In the genomic region with DNA sequence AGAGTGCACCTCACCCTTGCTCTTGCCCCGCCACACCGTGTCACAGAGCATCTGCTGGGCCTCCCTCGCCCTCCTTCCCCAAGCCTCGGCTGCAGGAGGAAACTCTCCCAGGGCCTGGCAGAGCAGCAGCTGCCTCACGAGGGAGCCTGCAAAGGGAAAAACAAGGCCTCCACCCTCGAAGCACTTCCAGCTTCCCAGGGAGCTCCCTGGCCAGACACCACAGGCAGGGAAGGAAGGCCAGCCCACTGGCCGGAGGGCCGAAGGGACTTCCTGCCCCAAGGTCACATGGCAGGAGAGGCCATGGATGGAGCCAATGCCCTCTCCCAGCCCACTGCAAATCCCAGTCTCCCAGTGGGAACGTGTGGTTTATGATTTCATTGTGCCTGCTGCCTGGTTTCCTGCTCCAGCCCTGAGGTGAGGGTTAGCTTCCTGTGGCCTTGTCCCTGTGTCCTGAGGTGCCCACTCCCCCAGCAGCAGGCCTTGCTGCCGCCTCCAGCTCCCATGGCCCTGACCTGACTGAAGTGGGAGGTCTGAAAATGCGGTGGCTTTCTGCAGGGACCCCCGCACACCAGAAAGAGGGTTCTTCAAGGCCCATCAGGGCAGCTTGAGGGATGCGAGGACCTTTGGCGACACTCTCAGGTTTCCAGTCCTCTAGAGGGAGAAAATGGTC, we compare ENCODE assay signal across 8 cellular contexts.
DNase-seq lines count a peak whose midpoint lies in the region; ATAC-seq and TF ChIP-seq lines count a peak whose summit lies in the region.

No MANE protein-coding gene starts in this region.

- H3K36me3 ChIP-seq in esophagus squamous epithelium (peaks cover 0 to 8% (median 0%) of the 10 kb centered on the region in 3 donors), neuronal stem cell (replicated peaks in 1 of 2; ENCODE audit: control insufficient read depth in 2 of 2, insufficient read depth in 2 of 2, low read length in 2 of 2) (peaks cover 0 to 44% of the 10 kb centered on the region in 2 donors)

- intact Hi-C loops in esophagus squamous epithelium (cut with DNase I) = no loop called here

- peak overlapping the region; percentile 54 for H2AK5ac ChIP-seq in neuronal stem cell (ENCODE audit: low read depth, low read length)

- H3K27me3 ChIP-seq in esophagus squamous epithelium = no peaks in the 10 kb centered on the region
- H3K27me3 ChIP-seq in neuronal stem cell (ENCODE audit: control insufficient read depth in 3 of 3, insufficient read depth in 3 of 3, low read depth in 1 of 3, low read length in 3 of 3) = no peaks in the 10 kb centered on the region

- TF ChIP-seq POLR2A in esophagus squamous epithelium (IDR thresholded peaks at IDR 0.05) = no peak

- H3K18ac ChIP-seq in neuronal stem cell (ENCODE audit: low read length) = peak overlapping the region; percentile 35

- DNase-seq in AG08395 (ENCODE audit: low spot score) = peak; percentile 66
- peak; percentile 79 for DNase-seq in LHCN-M2 (ENCODE audit: low read depth)
- DNase-seq in esophagus squamous epithelium (lab: John Stamatoyannopoulos, UW) = no peak
- no peak for DNase-seq in neuronal stem cell (ENCODE audit: low spot score)
- no peak for DNase-seq in NCI-H1048 (lab: John Stamatoyannopoulos, UW)
- no peak for DNase-seq in amniotic stem cell (lab: John Stamatoyannopoulos, UW)

- 21 to 80% methylated on average over 1 to 4 of the region's 14 CpGs for WGBS in esophagus squamous epithelium, 2 donors
- WGBS in neuronal stem cell (ENCODE audit: extremely low coverage in 2 of 2, insufficient read length in 2 of 2, insufficient replicate concordance in 1 of 2), 2 donors = no CpG with 5 or more reads among the region's 14 CpGs

- peak overlapping the region; percentile 74 to 88 (median 84) for H3K27ac ChIP-seq in esophagus squamous epithelium
- no peak overlapping the region for H3K27ac ChIP-seq in neuronal stem cell (replicated peaks; ENCODE audit: low read length)

- no peak overlapping the region for H3K4me2 ChIP-seq in neuronal stem cell (ENCODE audit: insufficient read depth, low read length, poor library complexity, severe bottlenecking)

- no peak for TF ChIP-seq CTCF in esophagus squamous epithelium (IDR thresholded peaks at IDR 0.05)

- H2BK15ac ChIP-seq in neuronal stem cell (ENCODE audit: low read length) = no peak overlapping the region

- H3K4me3 ChIP-seq in esophagus squamous epithelium (peak overlapping the region in 1 of 4 donors; percentile 12), neuronal stem cell (ENCODE audit: low read length in 2 of 2) (no peak overlapping the region)

- H3K4me1 ChIP-seq in esophagus squamous epithelium (peaks cover 65 to 98% (median 67%) of the 10 kb centered on the region in 3 donors), neuronal stem cell (ENCODE audit: control insufficient read depth in 2 of 2, insufficient read depth in 1 of 2, low read depth in 1 of 2, low read length in 2 of 2) (peaks cover 12 to 14% of the 10 kb centered on the region in 2 donors)

- ATAC-seq in HG02981 (IDR thresholded peaks at IDR 0.05; ENCODE audit: unreplicated experiment) (no peak), HG02870 (IDR thresholded peaks at IDR 0.05; ENCODE audit: unreplicated experiment) (no peak)

- no peak overlapping the region for H2BK120ac ChIP-seq in neuronal stem cell (ENCODE audit: low read depth, low read length)

- H3K23ac ChIP-seq in neuronal stem cell (ENCODE audit: low read depth, low read length, poor library complexity) = peak overlapping the region; percentile 23

- no peak overlapping the region for H2BK5ac ChIP-seq in neuronal stem cell (ENCODE audit: low read length)

- H3K79me1 ChIP-seq in neuronal stem cell (ENCODE audit: low read depth, low read length) = peaks cover 25% of the 10 kb centered on the region

- H2BK12ac ChIP-seq in neuronal stem cell (ENCODE audit: low read length) = no peak overlapping the region

- H3K9me3 ChIP-seq in esophagus squamous epithelium = no peaks in the 10 kb centered on the region
- H3K9me3 ChIP-seq in neuronal stem cell (replicated peaks in 1 of 2; ENCODE audit: control insufficient read depth in 2 of 2, insufficient read depth in 1 of 2, low read depth in 1 of 2, low read length in 2 of 2) = peaks cover 0 to 2% of the 10 kb centered on the region in 2 donors

- H3K4ac ChIP-seq in neuronal stem cell (ENCODE audit: low read length) = no peak overlapping the region

- no peak overlapping the region for H4K91ac ChIP-seq in neuronal stem cell (ENCODE audit: low read depth, low read length, poor library complexity)

- no peak overlapping the region for H4K8ac ChIP-seq in neuronal stem cell (ENCODE audit: low read depth, low read length)

- no peak overlapping the region for H2AFZ ChIP-seq in neuronal stem cell (ENCODE audit: low read length)

- no peak overlapping the region for H3K9ac ChIP-seq in neuronal stem cell (ENCODE audit: low read depth, low read length, poor library complexity)

- H3K14ac ChIP-seq in neuronal stem cell (ENCODE audit: low read length) = no peak overlapping the region

Comparison
In these comparisons a context has a peak if more than half of its experiments do, and no peak if none do; other contexts are left out.
1. DNase-seq: peak in AG08395 (single experiment) and LHCN-M2 (single experiment); none in esophagus squamous epithelium (single experiment), neuronal stem cell (single experiment), NCI-H1048 (single experiment) and amniotic stem cell (single experiment).